ENCODE assay signal across 8 cellular contexts in the genomic region with DNA sequence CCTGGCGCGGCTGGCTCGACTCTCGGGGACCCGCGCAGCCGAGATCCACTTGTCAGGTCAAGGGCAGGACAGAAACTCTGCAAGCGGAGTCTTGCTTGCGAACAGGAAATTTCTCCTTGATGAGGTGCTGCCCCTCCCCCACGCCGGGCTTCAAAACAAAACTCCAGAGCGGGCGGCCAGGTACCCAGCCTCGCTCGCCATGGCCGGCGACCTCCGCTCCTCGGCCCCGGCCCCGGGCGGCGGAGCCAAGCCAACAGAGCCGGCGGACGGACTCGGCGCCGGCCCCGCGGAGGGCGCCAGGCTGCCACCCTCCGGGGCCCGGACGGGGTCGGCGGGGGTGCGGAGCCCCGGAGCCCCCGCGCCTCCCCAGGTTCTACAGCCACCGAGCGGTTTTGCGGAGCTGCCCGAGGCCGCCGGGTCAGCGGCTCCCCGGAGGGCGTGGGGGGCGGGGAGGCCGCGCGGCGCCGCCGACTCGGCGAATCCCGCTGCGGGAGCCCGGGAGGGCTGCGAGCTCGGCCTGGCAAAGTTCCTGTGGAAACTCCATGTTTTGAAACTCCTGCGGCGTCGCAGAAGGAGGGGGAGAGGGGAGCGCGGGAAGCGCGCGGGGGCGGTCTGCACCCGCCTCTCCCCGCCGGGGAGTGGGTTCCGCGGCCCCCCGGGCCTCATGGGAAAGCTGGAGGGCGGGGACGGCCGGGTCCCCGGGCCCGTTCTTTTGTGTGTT. TPM values are rescaled to one million over a fixed set of nuclear protein-coding genes. Genes with fewer than 3 reads are reported as not detected.
DNase-seq lines count a peak whose midpoint lies in the region; ATAC-seq and TF ChIP-seq lines count a peak whose summit lies in the region.

No MANE protein-coding gene starts in this region.

- H3K9me3 ChIP-seq in lung (ENCODE audit: control insufficient read depth in 2 of 2, insufficient read depth in 1 of 2, low read length in 1 of 2) (peaks cover 0 to 10% of the 10 kb centered on the region in 2 donors), transverse colon (no peaks in the 10 kb centered on the region)

- H3K4me3 ChIP-seq in lung: peak overlapping the region; percentile 40
- H3K4me3 ChIP-seq in transverse colon: peak overlapping the region; percentile 20 to 80 (median 62)

- no peaks in the 10 kb centered on the region for H3K9me3 Mint-ChIP-seq in activated T-cell treated with anti-CD3 and anti-CD28 coated beads, Interleukin-2, amount 50 U/mL, for 24 hours
- H3K9me3 Mint-ChIP-seq in chondrocyte (ENCODE audit: low read depth): no peaks in the 10 kb centered on the region

- in situ Hi-C loops in transverse colon (cut with MboI; ENCODE audit: low pct_ligation_motif_present in 1 of 4, low pct_unique_long_range_greater_than_20kb in 1 of 4, low sequenced_read_pairs in 3 of 4): no loop called here

- no peak for TF ChIP-seq EP300 in transverse colon (IDR thresholded peaks at IDR 0.05; ENCODE audit: low read depth)

- H3K4me1 Mint-ChIP-seq in activated T-cell treated with anti-CD3 and anti-CD28 coated beads, Interleukin-2, amount 50 U/mL, for 24 hours (ENCODE audit: low read depth): peaks cover 20% of the 10 kb centered on the region
- H3K4me1 Mint-ChIP-seq in chondrocyte (ENCODE audit: low read depth): peaks cover 12% of the 10 kb centered on the region

- H3K4me3 Mint-ChIP-seq in activated T-cell treated with anti-CD3 and anti-CD28 coated beads, Interleukin-2, amount 50 U/mL, for 24 hours: peak overlapping the region; percentile 65
- H3K4me3 Mint-ChIP-seq in chondrocyte (ENCODE audit: unreplicated experiment): peak overlapping the region; percentile 39

- no peak overlapping the region for H3K27ac Mint-ChIP-seq in activated T-cell treated with anti-CD3 and anti-CD28 coated beads, Interleukin-2, amount 50 U/mL, for 24 hours
- no peak overlapping the region for H3K27ac Mint-ChIP-seq in chondrocyte (ENCODE audit: unreplicated experiment)

- H3K4me1 ChIP-seq in lung (ENCODE audit: control insufficient read depth in 2 of 2, insufficient read depth in 2 of 2, low read length in 2 of 2) (peaks cover 0 to 10% of the 10 kb centered on the region in 2 donors), transverse colon (peaks cover 5 to 39% (median 27%) of the 10 kb centered on the region in 4 donors)

- peaks cover 13% of the 10 kb centered on the region for H3K27me3 ChIP-seq in lung (ENCODE audit: control insufficient read depth, insufficient read depth)
- no peaks in the 10 kb centered on the region for H3K27me3 ChIP-seq in transverse colon

- intact Hi-C loops in transverse colon (cut with DNase I; ENCODE audit: low total_unique reads): no loop called here

- peaks cover 46% of the 10 kb centered on the region for H3K27me3 Mint-ChIP-seq in activated T-cell treated with anti-CD3 and anti-CD28 coated beads, Interleukin-2, amount 50 U/mL, for 24 hours
- no peaks in the 10 kb centered on the region for H3K27me3 Mint-ChIP-seq in chondrocyte (ENCODE audit: low read depth)

- no peak for ATAC-seq in lung (ENCODE audit: insufficient read depth, low FRiP score)

- WGBS in lung, 2 donors: 0 to 5% methylated on average over 14 to 84 of the region's 84 CpGs
- 18% methylated on average over 61 of the region's 84 CpGs; no CpG with 5 or more reads in 1 of the 2 donors for WGBS in transverse colon (ENCODE audit: low coverage in 1 of 2), 2 donors

- peak overlapping the region; percentile 77 to 98 for H3K27ac ChIP-seq in lung (ENCODE audit: low read depth in 1 of 2, low read length in 1 of 2)
- H3K27ac ChIP-seq in transverse colon: peak overlapping the region; percentile 91 to 96 (median 94)

- H3K36me3 ChIP-seq in lung (ENCODE audit: control insufficient read depth in 2 of 2, insufficient read depth in 2 of 2, low read length in 2 of 2) (no peaks in the 10 kb centered on the region), transverse colon (no peaks in the 10 kb centered on the region)

- TF ChIP-seq POLR2A in transverse colon (IDR thresholded peaks at IDR 0.05): no peak

- DNase-seq in activated T-cell treated with anti-CD3 and anti-CD28 coated beads, Interleukin-2, amount 50 U/mL, for 24 hours: no peak
- DNase-seq in activated T-cell treated with anti-CD3 and anti-CD28 coated beads for 4 hours: no peak
- DNase-seq in NCI-H69 (lab: John Stamatoyannopoulos, UW): peak; percentile 83
- no peak for DNase-seq in chondrocyte (ENCODE audit: low spot score)
- DNase-seq in lung (ENCODE audit: low spot score): no peak
- DNase-seq in transverse colon: peak; percentile 67
- no peak for DNase-seq in ecto neural progenitor cell (ENCODE audit: low spot score)
- no peak for DNase-seq in GM19238 (ENCODE audit: insufficient read length, low spot score)

- TF ChIP-seq CTCF in chondrocyte (IDR thresholded peaks at IDR 0.05): no peak
- no peak for TF ChIP-seq CTCF in lung (IDR thresholded peaks at IDR 0.05; ENCODE audit: control extremely low read depth, extremely low read depth)
- no peak for TF ChIP-seq CTCF in transverse colon (IDR thresholded peaks at IDR 0.05)

- H3K36me3 Mint-ChIP-seq in activated T-cell treated with anti-CD3 and anti-CD28 coated beads, Interleukin-2, amount 50 U/mL, for 24 hours (ENCODE audit: low read depth): peaks cover 5% of the 10 kb centered on the region
- no peaks in the 10 kb centered on the region for H3K36me3 Mint-ChIP-seq in chondrocyte (ENCODE audit: low read depth)

RNA-seq across cellular contexts. Expression of a gene that starts 11.7 kb away (rescaled TPM):
- total RNA-seq in chondrocyte (10.8 to 19.0 TPM (median 11.0 TPM) in 3 replicates), lung (10 to 100 TPM; 18.8 to 67.2 TPM), transverse colon (10 to 100 TPM; 17.9 to 27.8 (median 20.4) TPM)
- polyA plus RNA-seq in lung: 10 to 100 TPM; 10.8 to 13.1 TPM

Comparison
In these comparisons a context has a peak if more than half of its experiments do, and no peak if none do; other contexts are left out.
1. DNase-seq: peak in NCI-H69 (single experiment) and transverse colon (single experiment); none in activated T-cell treated with anti-CD3 and anti-CD28 coated beads, Interleukin-2, amount 50 U/mL, for 24 hours (single experiment), activated T-cell treated with anti-CD3 and anti-CD28 coated beads for 4 hours (single experiment), chondrocyte (single experiment), lung (single experiment), ecto neural progenitor cell (single experiment) and GM19238 (single experiment).